8 cellular contexts compared by ENCODE assay signal in genomic region chr10:97888641-97889262, GRCh38. TPM values are rescaled to one million over a fixed set of nuclear protein-coding genes. Genes with fewer than 3 reads are reported as not detected.
A peak's percentile ranks its signal among the peaks of the same experiment; 100 is the strongest.
DNase-seq lines count a peak whose midpoint lies in the region; ATAC-seq and TF ChIP-seq lines count a peak whose summit lies in the region.

No MANE protein-coding gene starts in this region.

- peak; percentile 35 to 47 for DNase-seq in activated CD4-positive, alpha-beta T cell treated with anti-CD3 and anti-CD28 coated beads, Interleukin-2, amount 50 U/mL, for 48 hours
- DNase-seq in activated CD4-positive, alpha-beta T cell treated with anti-CD3 and anti-CD28 coated beads, Interleukin-2, amount 10 ng/mL, durations not matched to agents 24 days and 14 days = no peak
- DNase-seq in NCI-H748 treated with DMSO at 0.1 percent for 48 hours (lab: John Stamatoyannopoulos, UW) = peak; percentile 7
- peak; percentile 67 for DNase-seq in stromal cell of bone marrow (ENCODE audit: low read depth)
- DNase-seq in NCI-H2196 treated with DMSO at 0.1 percent for 48 hours (lab: John Stamatoyannopoulos, UW; ENCODE audit: unreplicated experiment) = no peak
- no peak for DNase-seq in GM13976 (ENCODE audit: low spot score)

- no peaks in the 10 kb centered on the region for H3K36me3 Mint-ChIP-seq in activated CD4-positive, alpha-beta T cell treated with anti-CD3 and anti-CD28 coated beads, Interleukin-2, amount 10 ng/mL, durations not matched to agents 24 days and 14 days (ENCODE audit: low read depth)

- ATAC-seq in esophagus mucosa = peak; percentile 79
- no peak for ATAC-seq in HG02588 (IDR thresholded peaks at IDR 0.05; ENCODE audit: unreplicated experiment)

- no peak overlapping the region for H3K27ac Mint-ChIP-seq in activated CD4-positive, alpha-beta T cell treated with anti-CD3 and anti-CD28 coated beads, Interleukin-2, amount 10 ng/mL, durations not matched to agents 24 days and 14 days

- in situ Hi-C loops in GM13976 (cut with MboI; ENCODE audit: low sequenced_read_pairs, unreplicated experiment) = no loop called here

- H3K4me3 Mint-ChIP-seq in activated CD4-positive, alpha-beta T cell treated with anti-CD3 and anti-CD28 coated beads, Interleukin-2, amount 10 ng/mL, durations not matched to agents 24 days and 14 days = no peak overlapping the region

- intact Hi-C loops in activated CD4-positive, alpha-beta T cell treated with anti-CD3 and anti-CD28 coated beads, Interleukin-2, amount 10 ng/mL, durations not matched to agents 24 days and 14 days (cut with micrococcal nuclease) = no loop called here

- H3K27me3 Mint-ChIP-seq in activated CD4-positive, alpha-beta T cell treated with anti-CD3 and anti-CD28 coated beads, Interleukin-2, amount 10 ng/mL, durations not matched to agents 24 days and 14 days = peaks cover 3% of the 10 kb centered on the region

- H3K9me3 Mint-ChIP-seq in activated CD4-positive, alpha-beta T cell treated with anti-CD3 and anti-CD28 coated beads, Interleukin-2, amount 10 ng/mL, durations not matched to agents 24 days and 14 days = no peaks in the 10 kb centered on the region

- TF ChIP-seq CTCF in GM13976 (IDR thresholded peaks at IDR 0.05; ENCODE audit: borderline replicate concordance, control extremely low read depth, extremely low read depth, insufficient read depth, missing control alignments) = no peak

- no peaks in the 10 kb centered on the region for H3K4me1 Mint-ChIP-seq in activated CD4-positive, alpha-beta T cell treated with anti-CD3 and anti-CD28 coated beads, Interleukin-2, amount 10 ng/mL, durations not matched to agents 24 days and 14 days

RNA-seq across cellular contexts. Expression of gene GOLGA7B, which starts 39.1 kb away (rescaled TPM):
- 0.33 and 0.37 TPM in 2 replicates for total RNA-seq in activated CD4-positive, alpha-beta T cell treated with anti-CD3 and anti-CD28 coated beads, Interleukin-2, amount 10 ng/mL, durations not matched to agents 24 days and 14 days
- 1.4 TPM for total RNA-seq in esophagus mucosa

Comparison
In these comparisons a context has a peak if more than half of its experiments do, and no peak if none do; other contexts are left out.
1. DNase-seq: peak in activated CD4-positive, alpha-beta T cell treated with anti-CD3 and anti-CD28 coated beads, Interleukin-2, amount 50 U/mL, for 48 hours (2 of 2), NCI-H748 treated with DMSO at 0.1 percent for 48 hours (single experiment) and stromal cell of bone marrow (single experiment); none in activated CD4-positive, alpha-beta T cell treated with anti-CD3 and anti-CD28 coated beads, Interleukin-2, amount 10 ng/mL, durations not matched to agents 24 days and 14 days (single experiment), NCI-H2196 treated with DMSO at 0.1 percent for 48 hours (single experiment) and GM13976 (single experiment).